In genomic region chr7:44847509-44847919, GRCh38 we compare ENCODE assay signal across 8 cellular contexts. TPM values are rescaled to one million over a fixed set of nuclear protein-coding genes. Genes with fewer than 3 reads are reported as not detected.
DNase-seq lines count a peak whose midpoint lies in the region; ATAC-seq and TF ChIP-seq lines count a peak whose summit lies in the region.

No MANE protein-coding gene starts in this region.

- ATAC-seq in GM19468 (IDR thresholded peaks at IDR 0.05; ENCODE audit: extremely low read depth, unreplicated experiment) = peak; percentile 28

- H3K27me3 ChIP-seq in HL-60 (ENCODE audit: insufficient read depth, poor library complexity, severe bottlenecking) = no peaks in the 10 kb centered on the region

- H3K27ac ChIP-seq in HL-60 (replicated peaks) = peak overlapping the region; percentile 85

- H3K4me3 ChIP-seq in HL-60 (replicated peaks; ENCODE audit: insufficient read depth, low read length) = peak overlapping the region; percentile 43
- H3K4me3 ChIP-seq in epithelial cell of proximal tubule (ENCODE audit: low read depth, low read length) = peak overlapping the region; percentile 81

- TF ChIP-seq CTCF in HL-60 (IDR thresholded peaks at IDR 0.05; ENCODE audit: insufficient read depth, low read length) = peak; percentile 56
- TF ChIP-seq CTCF in epithelial cell of proximal tubule (conservative IDR thresholded peaks at IDR 0.05; ENCODE audit: low read depth, low read length) = peak; percentile 81

- DNase-seq in COLO668 (lab: John Stamatoyannopoulos, UW; ENCODE audit: unreplicated experiment) (peak; percentile 97), HL-60 (ENCODE audit: low read depth in 1 of 2, low spot score in 1 of 2) (peak in 1 of 2 experiments; percentile 87), NOMO-1 treated with dmso at 0.1 percent for 144 hours (lab: John Stamatoyannopoulos, UW; ENCODE audit: unreplicated experiment) (peak; percentile 78), activated T-cell treated with anti-CD3 and anti-CD28 coated beads for 4 hours (peak; percentile 77), epithelial cell of proximal tubule (ENCODE audit: low read depth) (no peak), mucosa of gallbladder (ENCODE audit: low spot score) (peak; percentile 89)
- DNase-seq in stimulated activated CD8-positive, alpha-beta memory T cell treated with anti-CD3 and anti-CD28 coated beads, Interleukin-4, amount 100 ng/mL, for 24 hours (ENCODE audit: low read depth) = peak; percentile 71

RNA-seq across cellular contexts. Expression of gene H2AZ2, which starts 0.4 kb away (rescaled TPM):
- total RNA-seq in epithelial cell of proximal tubule (208 and 276 TPM in 2 replicates), mucosa of gallbladder (157 TPM)

RNA-seq across cellular contexts. Expression of gene PURB, which starts 37.8 kb away (rescaled TPM):
- total RNA-seq in epithelial cell of proximal tubule (5.4 and 6.9 TPM in 2 replicates), mucosa of gallbladder (21.9 TPM)

RNA-seq across cellular contexts. Expression of gene PPIA, which starts 51.0 kb away (rescaled TPM):
- total RNA-seq in epithelial cell of proximal tubule (3,738 and 4,469 TPM in 2 replicates), mucosa of gallbladder (923 TPM)
